Comparison of ENCODE assay signal across 8 cellular contexts in the genomic region with DNA sequence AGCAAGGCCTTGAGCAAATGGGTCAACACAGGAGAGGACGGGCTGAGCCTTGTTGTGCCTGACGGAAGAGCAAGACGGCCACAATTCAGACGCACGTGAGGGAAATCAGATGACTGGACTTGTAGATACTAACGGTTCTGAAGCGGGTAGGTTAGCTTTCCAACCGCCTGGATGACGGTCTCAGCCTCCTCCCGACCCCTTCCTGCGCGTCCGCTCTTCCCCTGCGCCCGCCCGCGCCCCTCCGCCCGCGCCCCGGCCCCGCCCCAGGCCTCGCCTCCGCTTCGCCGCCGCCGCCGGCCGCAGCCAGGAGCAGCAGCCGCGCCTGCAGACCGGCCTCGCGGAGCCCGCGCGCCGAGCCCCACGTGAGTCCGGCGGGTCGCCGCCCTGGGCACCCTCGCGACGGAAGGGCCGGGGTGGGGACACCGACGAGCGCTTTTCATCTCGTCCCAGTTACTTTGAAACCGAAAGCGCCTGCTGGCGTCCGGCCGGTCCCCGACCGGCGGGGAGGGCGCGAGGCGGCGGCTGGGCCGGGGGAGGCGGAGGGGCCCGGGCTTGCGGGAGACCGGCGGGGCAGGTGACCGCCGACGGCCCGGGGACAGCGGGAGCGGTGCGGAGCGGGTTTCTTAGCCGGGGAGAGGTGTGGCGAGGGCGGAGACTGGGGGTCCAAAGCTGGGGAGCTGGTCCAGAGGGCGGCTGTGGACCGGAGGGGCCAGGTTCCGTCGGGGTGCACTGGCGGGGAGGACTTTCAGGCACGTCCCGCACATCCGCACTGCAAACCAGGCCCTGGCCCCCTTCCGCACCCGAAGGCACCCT. TPM values are rescaled to one million over a fixed set of nuclear protein-coding genes. Genes with fewer than 3 reads are reported as not detected.
A peak's percentile ranks its signal among the peaks of the same experiment; 100 is the strongest.
DNase-seq lines count a peak whose midpoint lies in the region; ATAC-seq and TF ChIP-seq lines count a peak whose summit lies in the region.

A gene with protein sequence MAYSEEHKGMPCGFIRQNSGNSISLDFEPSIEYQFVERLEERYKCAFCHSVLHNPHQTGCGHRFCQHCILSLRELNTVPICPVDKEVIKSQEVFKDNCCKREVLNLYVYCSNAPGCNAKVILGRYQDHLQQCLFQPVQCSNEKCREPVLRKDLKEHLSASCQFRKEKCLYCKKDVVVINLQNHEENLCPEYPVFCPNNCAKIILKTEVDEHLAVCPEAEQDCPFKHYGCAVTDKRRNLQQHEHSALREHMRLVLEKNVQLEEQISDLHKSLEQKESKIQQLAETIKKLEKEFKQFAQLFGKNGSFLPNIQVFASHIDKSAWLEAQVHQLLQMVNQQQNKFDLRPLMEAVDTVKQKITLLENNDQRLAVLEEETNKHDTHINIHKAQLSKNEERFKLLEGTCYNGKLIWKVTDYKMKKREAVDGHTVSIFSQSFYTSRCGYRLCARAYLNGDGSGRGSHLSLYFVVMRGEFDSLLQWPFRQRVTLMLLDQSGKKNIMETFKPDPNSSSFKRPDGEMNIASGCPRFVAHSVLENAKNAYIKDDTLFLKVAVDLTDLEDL (plus strand): TSS at position 306 of the 813 bp plus-strand sequence. CDS start 26,407 bp downstream, outside the sequence.

- 0 to 1% (median 1%) methylated on average over 51 to 91 of the region's 91 CpGs for WGBS in heart left ventricle, 4 donors

- peak; percentile 39 for ATAC-seq in HG03135 (IDR thresholded peaks at IDR 0.05; ENCODE audit: unreplicated experiment)
- peak in 3 of 4 donors; percentile 44 to 83 (median 78) for ATAC-seq in heart left ventricle

- POLR2A ChIA-PET in AG04450 (lab: Yijun Ruan, JAX): interaction anchor here (0.6 to 1.3 kb wide), 2 partner anchors 27 to 56 kb away, joined by 3 read pairs; no protein-coding TSS in a partner anchor
- POLR2A ChIA-PET in RWPE1 (lab: Yijun Ruan, JAX; ENCODE audit: low non-redundant PET): no interaction called here

- no peak for TF ChIP-seq CTCF in AG04450 (IDR thresholded peaks at IDR 0.05; ENCODE audit: low read depth, low read length)
- no peak for TF ChIP-seq CTCF in RWPE1 (conservative IDR thresholded peaks at IDR 0.05; ENCODE audit: low read depth)
- peak in 1 of 12 donors; percentile 15 for TF ChIP-seq CTCF in heart left ventricle (IDR thresholded peaks at IDR 0.05)

- TF ChIP-seq POLR2A in GM18526 (IDR thresholded peaks at IDR 0.05; ENCODE audit: extremely low read depth, insufficient read length) (peak; percentile 64), heart left ventricle (IDR thresholded peaks at IDR 0.05) (no peak)

- H3K9me3 ChIP-seq in AG04450 (ENCODE audit: control insufficient read depth, insufficient read depth, low read length) (no peaks in the 10 kb centered on the region; the same call in 1 of the 2 replicates), heart left ventricle (no peaks in the 10 kb centered on the region)

- intact Hi-C loops in heart left ventricle (cut with DNase I): loop anchor here (5.0 to 10.0 kb wide), 6 partner anchors 56 to 328 kb away; no protein-coding TSS in a partner anchor

- H3K27me3 Mint-ChIP-seq in activated naive CD8-positive, alpha-beta T cell: no peaks in the 10 kb centered on the region

- H3K36me3 ChIP-seq in heart left ventricle: no peaks in the 10 kb centered on the region

- peak within 1 kb of the TSS; percentile 97 for H3K27ac Mint-ChIP-seq in activated naive CD8-positive, alpha-beta T cell

- peaks cover 3% of the 10 kb centered on the region for H3K36me3 Mint-ChIP-seq in activated naive CD8-positive, alpha-beta T cell

- H3K27ac ChIP-seq in AG04450 (ENCODE audit: low read depth, low read length) (peak within 1 kb of the TSS; percentile 85), RWPE1 (peak within 1 kb of the TSS; percentile 61), heart left ventricle (peak within 1 kb of the TSS; percentile 14 to 86 (median 69))

- peaks cover 81% of the 10 kb centered on the region for H3K4me1 Mint-ChIP-seq in activated naive CD8-positive, alpha-beta T cell (ENCODE audit: low read depth)

- no peaks in the 10 kb centered on the region for H3K9me3 Mint-ChIP-seq in activated naive CD8-positive, alpha-beta T cell (ENCODE audit: low read depth)

- CTCF ChIA-PET in AG04450 (lab: Charles Lee) (interaction anchor here (0.9 to 4.3 kb wide), 8 partner anchors 15 to 329 kb away, joined by 3 to 26 read pairs (median 4); no protein-coding TSS in a partner anchor), RWPE1 (lab: Yijun Ruan, JAX) (interaction anchor here (0.6 to 0.9 kb wide), 6 partner anchors 65 to 1052 kb away, joined by 3 to 5 read pairs (median 4); no protein-coding TSS in a partner anchor)

- H3K27me3 ChIP-seq in AG04450 (ENCODE audit: control insufficient read depth, insufficient read depth, low read length) (no peaks in the 10 kb centered on the region), heart left ventricle (no peaks in the 10 kb centered on the region)

- DNase-seq in AG04450 (ENCODE audit: low read depth, low spot score) (no peak), RWPE1 (ENCODE audit: low spot score) (peak; percentile 42), heart left ventricle (peak; percentile 32 to 82 (median 61)), pons (ENCODE audit: low spot score) (peak; percentile 48), GOT3 (lab: John Stamatoyannopoulos, UW) (no peak)

- peaks cover 0 to 52% (median 9%) of the 10 kb centered on the region in 12 donors for H3K4me1 ChIP-seq in heart left ventricle

- H3K4me3 ChIP-seq in AG04450 (ENCODE audit: low read depth, low read length): peak within 1 kb of the TSS; percentile 80
- H3K4me3 ChIP-seq in heart left ventricle: peak within 1 kb of the TSS; percentile 65 to 93 (median 74)

- peak within 1 kb of the TSS; percentile 92 for H3K4me3 Mint-ChIP-seq in activated naive CD8-positive, alpha-beta T cell

RNA-seq across cellular contexts. Expression of the gene that starts here (rescaled TPM):
- polyA plus RNA-seq in AG04450 (2011; rRNA removed) (19.3 and 22.0 TPM in 2 replicates), heart left ventricle (1 to 10 TPM; 1.3 to 2.1 TPM)
- polyA minus RNA-seq in AG04450 (2011; rRNA and poly(A)+ RNA removed): 19.1 and 19.5 TPM in 2 replicates
- total RNA-seq in heart left ventricle: 1 to 10 TPM; 1.6 to 8.8 (median 2.5) TPM

Comparison
In these comparisons a context has a peak if more than half of its experiments do, and no peak if none do; other contexts are left out.
1. DNase-seq: peak in RWPE1 (single experiment), heart left ventricle (5 of 5) and pons (single experiment); none in AG04450 (single experiment) and GOT3 (single experiment).
2. Peak in every context shown above with its lines, with median percentiles within 50 percentile points of each other: H3K27ac ChIP-seq.